ENCODE assay signal across 10 cellular contexts in the genomic region with DNA sequence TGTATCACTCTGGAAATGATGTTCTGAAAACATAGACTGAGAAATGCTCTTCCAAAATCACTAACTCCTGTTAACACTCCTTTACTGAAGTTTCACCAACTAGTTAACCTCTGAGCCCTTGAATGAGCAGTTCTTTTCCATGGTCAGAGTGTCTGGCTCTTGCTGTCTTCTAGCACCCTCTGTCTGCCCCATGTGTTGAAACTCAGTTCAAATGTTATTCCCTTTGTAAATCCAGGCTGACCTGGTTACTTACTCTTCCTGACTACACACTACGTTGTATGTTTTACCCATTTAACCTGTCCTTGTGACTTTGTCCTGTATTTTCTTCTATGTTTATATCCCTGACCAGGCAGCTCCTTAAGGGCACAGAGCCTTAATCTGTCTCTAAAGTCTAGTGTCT.
DNase-seq lines count a peak whose midpoint lies in the region; ATAC-seq, FAIRE-seq and TF ChIP-seq lines count a peak whose summit lies in the region.
"Had no signal": no experiment of that assay in that cellular context is flagged by ENCODE, and none has a peak within 500 bp of the region (broad histone marks: within the 10 kb centered on the region; RNA-seq: fewer than 3 reads in every experiment).

No MANE protein-coding gene starts in this region.

- H3K36me3 ChIP-seq in Panc1 (ENCODE audit: control insufficient read depth, insufficient read depth, low read length) (no peaks in the 10 kb centered on the region), left ventricle myocardium inferior (no peaks in the 10 kb centered on the region)

- TF ChIP-seq CTCF in Panc1 (IDR thresholded peaks at IDR 0.05), result peak; percentile 19; the same call in 1 of the 2 replicates
- peak; percentile 69 for TF ChIP-seq CTCF in epithelial cell of proximal tubule (conservative IDR thresholded peaks at IDR 0.05; ENCODE audit: low read depth, low read length)
- TF ChIP-seq CTCF in left ventricle myocardium inferior (IDR thresholded peaks at IDR 0.05; ENCODE audit: borderline replicate concordance), result no peak

- CTCF ChIA-PET in Panc1 (lab: Charles Lee), result no interaction called here

- no peaks in the 10 kb centered on the region for H3K4me1 ChIP-seq in Panc1 (ENCODE audit: control insufficient read depth, insufficient read depth, low read length)
- no peaks in the 10 kb centered on the region for H3K4me1 ChIP-seq in left ventricle myocardium inferior

- no peak for FAIRE-seq in GM19239 (lab: Jason Lieb, UNC)

- no peak for ATAC-seq in Panc1

- DNase-seq in HT1080 (ENCODE audit: low read depth) (peak; percentile 41), Panc1 (ENCODE audit: low read depth, low spot score) (no peak), epithelial cell of proximal tubule (ENCODE audit: low read depth) (peak; percentile 36), pons (ENCODE audit: low spot score) (peak; percentile 59), GM19239 (ENCODE audit: insufficient read length, low spot score) (no peak), activated gamma-delta T cell (lab: John Stamatoyannopoulos, UW) (no peak), left ventricle myocardium inferior (no peak)
- DNase-seq in activated T-helper 1 cell treated with anti-CD3 and anti-CD28 coated beads, Interleukin-12 subunit alpha, Interleukin-12 subunit beta, Interleukin-2, Interleukin-4 antibody, amounts not matched to agents 30 ng/mL and 10 ng/mL and 1 ng/mL, durations not matched to agents 14 hours and 24 hours and 36 hours (ENCODE audit: low spot score), result no peak

- POLR2A ChIA-PET in Panc1 (lab: Charles Lee), result no interaction called here

- in situ Hi-C loops in Panc1 (cut with HindIII; ENCODE audit: low pct_unique_long_range_greater_than_20kb, low sequenced_read_pairs), result no loop called here

- H3K27ac Mint-ChIP-seq in activated T-helper 1 cell treated with anti-CD3 and anti-CD28 coated beads, Interleukin-12 subunit alpha, Interleukin-12 subunit beta, Interleukin-2, Interleukin-4 antibody, amounts not matched to agents 30 ng/mL and 10 ng/mL and 1 ng/mL, durations not matched to agents 14 hours and 24 hours and 36 hours, result no peak overlapping the region

- H3K4me1 Mint-ChIP-seq in activated T-helper 1 cell treated with anti-CD3 and anti-CD28 coated beads, Interleukin-12 subunit alpha, Interleukin-12 subunit beta, Interleukin-2, Interleukin-4 antibody, amounts not matched to agents 30 ng/mL and 10 ng/mL and 1 ng/mL, durations not matched to agents 14 hours and 24 hours and 36 hours (ENCODE audit: low read depth), result no peaks in the 10 kb centered on the region

- H3K27ac ChIP-seq in Panc1 (ENCODE audit: low read length) (no peak overlapping the region), left ventricle myocardium inferior (replicated peaks) (no peak overlapping the region)
- H3K27ac ChIP-seq: HL-60, SK-N-MC had no signal

- no TSS peak for BruUV-seq in Panc1 (replicated peaks; lab: Mats Ljungman, UMichigan)

- no peaks in the 10 kb centered on the region for H3K27me3 Mint-ChIP-seq in activated T-helper 1 cell treated with anti-CD3 and anti-CD28 coated beads, Interleukin-12 subunit alpha, Interleukin-12 subunit beta, Interleukin-2, Interleukin-4 antibody, amounts not matched to agents 30 ng/mL and 10 ng/mL and 1 ng/mL, durations not matched to agents 14 hours and 24 hours and 36 hours (ENCODE audit: insufficient read depth)

- intact Hi-C loops in Panc1 (cut with micrococcal nuclease; ENCODE audit: unreplicated experiment) (no loop called here), left ventricle myocardium inferior (cut with micrococcal nuclease) (no loop called here)
- intact Hi-C loops in activated T-helper 1 cell treated with anti-CD3 and anti-CD28 coated beads, Interleukin-12 subunit alpha, Interleukin-12 subunit beta, Interleukin-2, Interleukin-4 antibody, amounts not matched to agents 30 ng/mL and 10 ng/mL and 1 ng/mL, durations not matched to agents 14 hours and 24 hours and 36 hours (cut with micrococcal nuclease), result no loop called here

- H3K27me3 ChIP-seq in Panc1 (ENCODE audit: control insufficient read depth, insufficient read depth, low read length) (no peaks in the 10 kb centered on the region), left ventricle myocardium inferior (ENCODE audit: low read depth) (no peaks in the 10 kb centered on the region)

- no peaks in the 10 kb centered on the region for H3K9me3 Mint-ChIP-seq in activated T-helper 1 cell treated with anti-CD3 and anti-CD28 coated beads, Interleukin-12 subunit alpha, Interleukin-12 subunit beta, Interleukin-2, Interleukin-4 antibody, amounts not matched to agents 30 ng/mL and 10 ng/mL and 1 ng/mL, durations not matched to agents 14 hours and 24 hours and 36 hours

- no peak overlapping the region for H3K4me3 ChIP-seq in Panc1 (ENCODE audit: low read depth in 2 of 2, low read length in 2 of 2)
- H3K4me3 ChIP-seq in epithelial cell of proximal tubule (ENCODE audit: low read depth, low read length), result no peak overlapping the region
- H3K4me3 ChIP-seq in left ventricle myocardium inferior, result no peak overlapping the region
- H3K4me3 ChIP-seq: SK-N-MC had no signal

- H3K36me3 Mint-ChIP-seq in activated T-helper 1 cell treated with anti-CD3 and anti-CD28 coated beads, Interleukin-12 subunit alpha, Interleukin-12 subunit beta, Interleukin-2, Interleukin-4 antibody, amounts not matched to agents 30 ng/mL and 10 ng/mL and 1 ng/mL, durations not matched to agents 14 hours and 24 hours and 36 hours (ENCODE audit: low read depth), result no peaks in the 10 kb centered on the region

- no peaks in the 10 kb centered on the region for H3K9me3 ChIP-seq in Panc1 (ENCODE audit: control insufficient read depth, insufficient read depth, low read depth, low read length)
- H3K9me3 ChIP-seq in left ventricle myocardium inferior (replicated peaks), result no peaks in the 10 kb centered on the region

- H3K4me3 Mint-ChIP-seq in activated T-helper 1 cell treated with anti-CD3 and anti-CD28 coated beads, Interleukin-12 subunit alpha, Interleukin-12 subunit beta, Interleukin-2, Interleukin-4 antibody, amounts not matched to agents 30 ng/mL and 10 ng/mL and 1 ng/mL, durations not matched to agents 14 hours and 24 hours and 36 hours, result no peak overlapping the region

Comparison
In these comparisons a context has a peak if more than half of its experiments do, and no peak if none do; other contexts are left out.
1. DNase-seq: peak in HT1080 (single experiment), epithelial cell of proximal tubule (single experiment) and pons (single experiment); none in Panc1 (single experiment), activated T-helper 1 cell treated with anti-CD3 and anti-CD28 coated beads, Interleukin-12 subunit alpha, Interleukin-12 subunit beta, Interleukin-2, Interleukin-4 antibody, amounts not matched to agents 30 ng/mL and 10 ng/mL and 1 ng/mL, durations not matched to agents 14 hours and 24 hours and 36 hours (single experiment), GM19239 (single experiment), activated gamma-delta T cell (single experiment) and left ventricle myocardium inferior (single experiment).